ENCODE assay signal across 23 cellular contexts in the genomic region with DNA sequence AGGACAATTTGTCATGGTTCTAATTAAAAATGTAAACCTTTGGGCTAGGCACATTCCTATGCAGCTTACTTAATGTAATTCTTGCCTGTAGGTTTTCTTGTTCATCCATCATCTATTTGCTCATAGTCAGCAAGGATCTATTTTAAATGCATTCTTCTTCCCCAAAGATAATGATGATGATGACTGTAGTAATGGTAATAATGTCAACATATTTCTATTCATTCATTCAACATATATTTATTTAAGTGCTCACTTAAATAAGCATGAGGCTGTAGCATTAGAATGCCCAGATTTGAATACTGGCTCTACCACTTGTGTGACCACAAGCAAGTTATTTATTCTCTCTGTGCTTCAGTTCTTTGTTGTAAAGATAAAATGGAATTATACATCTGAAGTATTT.
DNase-seq lines count a peak whose midpoint lies in the region; ATAC-seq, FAIRE-seq and TF ChIP-seq lines count a peak whose summit lies in the region.
"Had no signal": no experiment of that assay in that cellular context is flagged by ENCODE, and none has a peak within 500 bp of the region (broad histone marks: within the 10 kb centered on the region; RNA-seq: fewer than 3 reads in every experiment).

No MANE protein-coding gene starts in this region.

- no peaks in the 10 kb centered on the region for H3K27me3 ChIP-seq in bronchial epithelial cell (ENCODE audit: control insufficient read depth, insufficient read depth, low read length)
- no peaks in the 10 kb centered on the region; a peak in 1 of 5 replicates for H3K27me3 ChIP-seq in HepG2 (ENCODE audit: control insufficient read depth in 1 of 2, insufficient read depth in 2 of 2, low read length in 2 of 2)
- H3K27me3 ChIP-seq: BE2C, BLaER1 had no signal

- H3K9me3 Mint-ChIP-seq in MCF 10A (ENCODE audit: unreplicated experiment): peaks cover 27% of the 10 kb centered on the region

- peaks cover 26% of the 10 kb centered on the region for H3K9me3 ChIP-seq in HepG2 (ENCODE audit: low read length)
- H3K9me3 ChIP-seq: BE2C had no signal

- in situ Hi-C loops in HepG2 (cut with HindIII; ENCODE audit: extremely low pct_ligation_motif_present, low pct_unique_long_range_greater_than_20kb): no loop called here

- no peak for TF ChIP-seq POLR2A in HepG2 (IDR thresholded peaks at IDR 0.05; ENCODE audit: insufficient read depth in 1 of 2, low read depth in 2 of 2, low read length in 2 of 2)

- intact Hi-C loops in HepG2 (cut with micrococcal nuclease; ENCODE audit: unreplicated experiment): no loop called here
- intact Hi-C loops in MCF 10A (cut with micrococcal nuclease): no loop called here
- intact Hi-C loops in left ventricle myocardium superior (cut with micrococcal nuclease): no loop called here

- no peaks in the 10 kb centered on the region for H3K27me3 Mint-ChIP-seq in MCF 10A (ENCODE audit: insufficient read depth, unreplicated experiment)
- H3K27me3 Mint-ChIP-seq: CD4-positive, CD25-positive, alpha-beta regulatory T cell had no signal

- TF ChIP-seq RAD21 in HepG2 (CRISPR knock-in tag; IDR thresholded peaks at IDR 0.05): no peak

- no peak overlapping the region for H3K4me3 Mint-ChIP-seq in MCF 10A (ENCODE audit: unreplicated experiment)
- H3K4me3 Mint-ChIP-seq: CD14-positive monocyte; CD4-positive, CD25-positive, alpha-beta regulatory T cell; CD8-positive, alpha-beta T cell had no signal

- CTCF ChIA-PET in HepG2 (lab: Yijun Ruan, JAX; ENCODE audit: low intra/inter-chr PET ratio, low total read pairs) (no interaction called here), MCF 10A (lab: Yijun Ruan, JAX) (interaction anchor here (0.6 to 2.1 kb wide), 5 partner anchors 10 to 226 kb away, joined by 3 to 11 read pairs (median 3); no protein-coding TSS in a partner anchor)

- FAIRE-seq in bronchial epithelial cell (lab: Jason Lieb, UNC) (no peak), HepG2 (lab: Jason Lieb, UNC) (no peak)
- FAIRE-seq: A204.1, D721Med, G401.6, GM12891 had no signal

- DNase-seq in amniotic stem cell (lab: John Stamatoyannopoulos, UW): peak; percentile 25
- DNase-seq in bronchial epithelial cell (ENCODE audit: low read depth): peak; percentile 26
- DNase-seq in epithelial cell of prostate (ENCODE audit: low read depth, low spot score): peak; percentile 18
- DNase-seq in HepG2 (ENCODE audit: low spot score): no peak
- DNase-seq in MCF 10A (ENCODE audit: unreplicated experiment): no peak
- DNase-seq in left ventricle myocardium superior: no peak
- DNase-seq: 8988T; ACHN; BE2C; C1 segment of cervical spinal cord; Caco-2; Calu3; CD4-positive, CD25-positive, alpha-beta regulatory T cell; CD8-positive, alpha-beta T cell; DMS79 treated with DMSO at 0.1 percent for 48 hours; GF-D8 had no signal

- no peaks in the 10 kb centered on the region for H3K36me3 Mint-ChIP-seq in MCF 10A (ENCODE audit: insufficient read depth, unreplicated experiment)
- H3K36me3 Mint-ChIP-seq: CD14-positive monocyte; CD4-positive, CD25-positive, alpha-beta regulatory T cell; CD8-positive, alpha-beta T cell had no signal

- no peak overlapping the region for H3K4me2 ChIP-seq in HepG2 (ENCODE audit: low read depth, low read length)
- H3K4me2 ChIP-seq: BLaER1 had no signal

- POLR2A ChIA-PET in HepG2 (lab: Yijun Ruan, JAX) (no interaction called here), MCF 10A (lab: Yijun Ruan, JAX) (interaction anchor here (1.1 kb wide), 1 partner anchor 14 kb away, joined by 3 read pairs; no protein-coding TSS in a partner anchor)

- no peak overlapping the region for H3K27ac Mint-ChIP-seq in MCF 10A (ENCODE audit: low read depth, unreplicated experiment)
- H3K27ac Mint-ChIP-seq: CD14-positive monocyte; CD4-positive, CD25-positive, alpha-beta regulatory T cell; CD8-positive, alpha-beta T cell had no signal

- H3K36me3 ChIP-seq in bronchial epithelial cell (ENCODE audit: control insufficient read depth, insufficient read depth, low read length): no peaks in the 10 kb centered on the region
- no peaks in the 10 kb centered on the region for H3K36me3 ChIP-seq in HepG2 (replicated peaks in 1 of 2; ENCODE audit: control insufficient read depth in 1 of 2, insufficient read depth in 2 of 2, low read length in 2 of 2)
- H3K36me3 ChIP-seq: BE2C, BLaER1 had no signal

- no peak overlapping the region for H3K9ac ChIP-seq in HepG2 (ENCODE audit: insufficient read depth, low read depth, low read length)
- H3K9ac ChIP-seq: BLaER1 had no signal

- no peak overlapping the region for H3K27ac ChIP-seq in epithelial cell of prostate
- no peak overlapping the region for H3K27ac ChIP-seq in HepG2 (ENCODE audit: extremely low read length, insufficient read depth, low read length)
- H3K27ac ChIP-seq: BLaER1 had no signal

- H3K79me2 ChIP-seq in HepG2 (ENCODE audit: insufficient read depth, low read length): no peaks in the 10 kb centered on the region

- H3K4me1 ChIP-seq in HepG2 (ENCODE audit: insufficient read depth, low read length): no peaks in the 10 kb centered on the region
- H3K4me1 ChIP-seq: BE2C, BLaER1, Caco-2 had no signal

- no peaks in the 10 kb centered on the region for H3K4me1 Mint-ChIP-seq in MCF 10A (ENCODE audit: insufficient read depth, unreplicated experiment)
- H3K4me1 Mint-ChIP-seq: CD14-positive monocyte; CD4-positive, CD25-positive, alpha-beta regulatory T cell had no signal

- H3K4me3 ChIP-seq in bronchial epithelial cell (ENCODE audit: low read depth, low read length) (no peak overlapping the region), HepG2 (replicated peaks in 1 of 3; ENCODE audit: insufficient read depth in 1 of 3, low read depth in 2 of 3, low read length in 3 of 3) (no peak overlapping the region)
- H3K4me3 ChIP-seq: BLaER1 had no signal

- no peak for ATAC-seq in HG03378 (IDR thresholded peaks at IDR 0.05; ENCODE audit: unreplicated experiment)
- ATAC-seq in HepG2: no peak
- ATAC-seq in left ventricle myocardium superior: no peak
- ATAC-seq: CD8-positive, alpha-beta T cell had no signal

- TF ChIP-seq CTCF in bronchial epithelial cell (IDR thresholded peaks at IDR 0.05; ENCODE audit: insufficient read depth, low read length, severe bottlenecking) (no peak), HepG2 (CRISPR knock-in tag; IDR thresholded peaks at IDR 0.05) (no peak), MCF 10A (IDR thresholded peaks at IDR 0.05; ENCODE audit: unreplicated experiment) (no peak)

- H4K20me1 ChIP-seq in HepG2 (ENCODE audit: insufficient read depth, low read length): no peaks in the 10 kb centered on the region
- H4K20me1 ChIP-seq: BLaER1 had no signal

- H2AFZ ChIP-seq in HepG2 (ENCODE audit: low read length): no peak overlapping the region

- no TSS peak for BruUV-seq in HepG2 (replicated peaks; lab: Mats Ljungman, UMichigan)
- BruUV-seq in MCF 10A (replicated peaks; lab: Mats Ljungman, UMichigan): no TSS peak

- TF ChIP-seq EP300 in HepG2 (IDR thresholded peaks at IDR 0.05; ENCODE audit: low read depth in 2 of 2, low read length in 2 of 2): no peak
- TF ChIP-seq EP300 in HepG2 (CRISPR knock-in tag; IDR thresholded peaks at IDR 0.05; ENCODE audit: borderline replicate concordance): no peak

TF ChIP-seq in HepG2, 621 proteins besides CTCF, POLR2A, EP300 and RAD21:
- TF ChIP-seq HMGA1 (CRISPR knock-in tag; conservative IDR thresholded peaks at IDR 0.05) (no peak), ZNF550 (CRISPR knock-in tag; IDR thresholded peaks at IDR 0.05; ENCODE audit: borderline replicate concordance) (no peak), ZNF747 (CRISPR knock-in tag; IDR thresholded peaks at IDR 0.05; ENCODE audit: borderline replicate concordance) (no peak), MAF1 (CRISPR knock-in tag; IDR thresholded peaks at IDR 0.05; ENCODE audit: borderline replicate concordance) (no peak), ZFP36 (IDR thresholded peaks at IDR 0.05; ENCODE audit: borderline replicate concordance, low read depth, low read length, partially characterized antibody) (no peak), NCOR1 (IDR thresholded peaks at IDR 0.05; ENCODE audit: borderline replicate concordance, low read length) (no peak), CCDC6 (CRISPR knock-in tag; IDR thresholded peaks at IDR 0.05) (no peak), ZNF280D (CRISPR knock-in tag; IDR thresholded peaks at IDR 0.05) (no peak), SRSF1 (optimal IDR thresholded peaks at IDR 0.05; ENCODE audit: low read depth, low read length) (no peak), ZMYM4 (CRISPR knock-in tag; IDR thresholded peaks at IDR 0.05) (no peak)

Comparison
In these comparisons a context has a peak if more than half of its experiments do, and no peak if none do; other contexts are left out.
1. DNase-seq: peak in amniotic stem cell (single experiment), bronchial epithelial cell (single experiment) and epithelial cell of prostate (single experiment); none in HepG2 (single experiment), MCF 10A (single experiment) and left ventricle myocardium superior (single experiment).